Comparison of ENCODE assay signal across 11 cellular contexts in the genomic region with DNA sequence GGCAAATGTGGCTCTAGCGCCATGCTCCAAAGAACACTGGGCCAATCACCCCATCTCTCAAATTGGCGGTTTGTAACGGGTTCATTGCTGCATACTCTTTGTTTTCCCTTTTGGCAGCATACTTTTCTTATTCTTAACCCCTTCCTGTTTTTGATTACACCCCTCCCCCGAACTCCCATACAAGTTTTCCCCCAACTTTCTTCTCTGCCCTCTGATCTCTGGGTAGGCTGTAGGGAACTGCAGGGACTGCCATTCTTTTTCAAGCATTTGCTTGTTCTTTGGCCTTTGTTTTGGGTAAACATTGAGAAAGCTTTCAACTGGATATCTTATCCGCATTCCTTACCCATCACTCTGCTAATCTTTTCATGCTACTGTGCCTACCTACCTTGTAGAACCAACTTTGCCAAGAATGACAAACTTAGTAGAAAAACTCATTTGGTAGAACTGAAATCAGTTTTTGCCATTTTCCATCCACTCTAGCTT. TPM values are rescaled to one million over a fixed set of nuclear protein-coding genes. Genes with fewer than 3 reads are reported as not detected.
DNase-seq lines count a peak whose midpoint lies in the region; ATAC-seq and TF ChIP-seq lines count a peak whose summit lies in the region.
"Had no signal": no experiment of that assay in that cellular context is flagged by ENCODE, and none has a peak within 500 bp of the region (broad histone marks: within the 10 kb centered on the region; RNA-seq: fewer than 3 reads in every experiment).

No MANE protein-coding gene starts in this region.

- H3K27me3 Mint-ChIP-seq in activated T-cell treated with anti-CD3 and anti-CD28 coated beads, Interleukin-2, amount 50 U/mL, for 4 hours (ENCODE audit: low read depth): peaks cover 10% of the 10 kb centered on the region
- peaks cover 37% of the 10 kb centered on the region for H3K27me3 Mint-ChIP-seq in activated T-cell treated with anti-CD3 and anti-CD28 coated beads, Interleukin-2, amount 50 U/mL, for 24 hours
- peaks cover 38% of the 10 kb centered on the region for H3K27me3 Mint-ChIP-seq in activated naive CD8-positive, alpha-beta T cell treated with anti-CD3 and anti-CD28 coated beads for 36 hours

- no peaks in the 10 kb centered on the region for H3K9me3 Mint-ChIP-seq in activated T-cell treated with anti-CD3 and anti-CD28 coated beads, Interleukin-2, amount 50 U/mL, for 4 hours
- no peaks in the 10 kb centered on the region for H3K9me3 Mint-ChIP-seq in activated T-cell treated with anti-CD3 and anti-CD28 coated beads, Interleukin-2, amount 50 U/mL, for 24 hours
- H3K9me3 Mint-ChIP-seq in activated naive CD8-positive, alpha-beta T cell treated with anti-CD3 and anti-CD28 coated beads for 36 hours: no peaks in the 10 kb centered on the region

- TF ChIP-seq POLR2A in lower leg skin (IDR thresholded peaks at IDR 0.05) (no peak), suprapubic skin (IDR thresholded peaks at IDR 0.05) (no peak)

- peaks cover 27% of the 10 kb centered on the region for H3K4me1 Mint-ChIP-seq in activated T-cell treated with anti-CD3 and anti-CD28 coated beads, Interleukin-2, amount 50 U/mL, for 4 hours (ENCODE audit: low read depth)
- peaks cover 34% of the 10 kb centered on the region for H3K4me1 Mint-ChIP-seq in activated T-cell treated with anti-CD3 and anti-CD28 coated beads, Interleukin-2, amount 50 U/mL, for 24 hours (ENCODE audit: low read depth)
- peaks cover 23% of the 10 kb centered on the region for H3K4me1 Mint-ChIP-seq in activated naive CD8-positive, alpha-beta T cell treated with anti-CD3 and anti-CD28 coated beads for 36 hours

- peak overlapping the region; percentile 93 for H3K4me3 Mint-ChIP-seq in activated T-cell treated with anti-CD3 and anti-CD28 coated beads, Interleukin-2, amount 50 U/mL, for 4 hours
- H3K4me3 Mint-ChIP-seq in activated T-cell treated with anti-CD3 and anti-CD28 coated beads, Interleukin-2, amount 50 U/mL, for 24 hours: no peak overlapping the region
- H3K4me3 Mint-ChIP-seq in activated naive CD8-positive, alpha-beta T cell treated with anti-CD3 and anti-CD28 coated beads for 36 hours: peak overlapping the region; percentile 59

- peaks cover 39% of the 10 kb centered on the region for H3K4me1 ChIP-seq in suprapubic skin

- H3K27ac Mint-ChIP-seq in activated T-cell treated with anti-CD3 and anti-CD28 coated beads, Interleukin-2, amount 50 U/mL, for 24 hours: no peak overlapping the region
- H3K27ac Mint-ChIP-seq in activated naive CD8-positive, alpha-beta T cell treated with anti-CD3 and anti-CD28 coated beads for 36 hours: no peak overlapping the region

- 47 to 55% methylated on average over 5 of the region's 5 CpGs for whole genome bisulfite sequencing in lower leg skin, 2 donors
- 60% methylated on average over 5 of the region's 5 CpGs for WGBS in suprapubic skin

- H3K36me3 ChIP-seq in suprapubic skin: no peaks in the 10 kb centered on the region
- H3K36me3 ChIP-seq: MG63, SJSA1 had no signal

- no peaks in the 10 kb centered on the region for H3K36me3 Mint-ChIP-seq in activated T-cell treated with anti-CD3 and anti-CD28 coated beads, Interleukin-2, amount 50 U/mL, for 4 hours (ENCODE audit: insufficient read depth)
- H3K36me3 Mint-ChIP-seq in activated T-cell treated with anti-CD3 and anti-CD28 coated beads, Interleukin-2, amount 50 U/mL, for 24 hours (ENCODE audit: low read depth): peaks cover 7% of the 10 kb centered on the region
- no peaks in the 10 kb centered on the region for H3K36me3 Mint-ChIP-seq in activated naive CD8-positive, alpha-beta T cell treated with anti-CD3 and anti-CD28 coated beads for 36 hours

- intact Hi-C loops in lower leg skin (cut with DNase I; ENCODE audit: low total_unique reads): no loop called here

- no peak overlapping the region for H3K27ac ChIP-seq in suprapubic skin
- H3K27ac ChIP-seq: SJSA1 had no signal

- DNase-seq in activated T-cell treated with anti-CD3 and anti-CD28 coated beads, Interleukin-2, amount 50 U/mL, for 4 hours: no peak
- no peak for DNase-seq in activated T-cell treated with anti-CD3 and anti-CD28 coated beads, Interleukin-2, amount 50 U/mL, for 24 hours
- no peak for DNase-seq in activated naive CD8-positive, alpha-beta T cell treated with anti-CD3 and anti-CD28 coated beads for 36 hours
- DNase-seq in lower leg skin (ENCODE audit: low spot score in 2 of 2): no peak
- no peak for DNase-seq in suprapubic skin (ENCODE audit: low spot score in 2 of 2)
- DNase-seq in AML-193 (lab: John Stamatoyannopoulos, UW): no peak
- no peak for DNase-seq in NK-92 (lab: John Stamatoyannopoulos, UW; ENCODE audit: unreplicated experiment)
- DNase-seq: MG63, occipital lobe had no signal

- no peaks in the 10 kb centered on the region for H3K27me3 ChIP-seq in suprapubic skin

- no peak for TF ChIP-seq EP300 in suprapubic skin (IDR thresholded peaks at IDR 0.05)

- TF ChIP-seq CTCF in lower leg skin (IDR thresholded peaks at IDR 0.05) (no peak), suprapubic skin (IDR thresholded peaks at IDR 0.05) (no peak)

- H3K4me3 ChIP-seq in lower leg skin (ENCODE audit: low read depth, poor library complexity, severe bottlenecking) (peak overlapping the region; percentile 63), suprapubic skin (peak overlapping the region; percentile 63)
- H3K4me3 ChIP-seq: MG63, SJSA1 had no signal

- no peak for ATAC-seq in activated T-cell treated with anti-CD3 and anti-CD28 coated beads, Interleukin-2, amount 50 U/mL, for 4 hours
- no peak for ATAC-seq in HG03159 (IDR thresholded peaks at IDR 0.05; ENCODE audit: unreplicated experiment)

- no peaks in the 10 kb centered on the region for H3K9me3 ChIP-seq in suprapubic skin
- H3K9me3 ChIP-seq: MG63, SJSA1 had no signal

RNA-seq across cellular contexts. Expression of gene PPM1L, which starts 1.6 kb away (rescaled TPM):
- total RNA-seq in activated T-cell treated with anti-CD3 and anti-CD28 coated beads, Interleukin-2, amount 50 U/mL, for 4 hours: 1 to 10 TPM; 1.8 to 2.5 (median 2.0) TPM
- 1 to 10 TPM; 2.0 TPM for total RNA-seq in activated naive CD8-positive, alpha-beta T cell treated with anti-CD3 and anti-CD28 coated beads for 36 hours
- total RNA-seq in lower leg skin (10 to 100 TPM; 34.9 to 46.5 (median 40.7) TPM), suprapubic skin (10 to 100 TPM; 31.5 to 40.2 (median 34.0) TPM)

Comparison
In these comparisons a context has a peak if more than half of its experiments do, and no peak if none do; other contexts are left out.
1. RNA of gene PPM1L, which starts 1.6 kb away (total RNA-seq): 34.9 to 46.5 TPM in lower leg skin and 31.5 to 40.2 TPM in suprapubic skin; 1.8 to 2.5 TPM in activated T-cell treated with anti-CD3 and anti-CD28 coated beads, Interleukin-2, amount 50 U/mL, for 4 hours and 2.0 TPM in activated naive CD8-positive, alpha-beta T cell treated with anti-CD3 and anti-CD28 coated beads for 36 hours; every median in the first group is over 4 times any median in the second.